11 cellular contexts compared by ENCODE assay signal in the genomic region with DNA sequence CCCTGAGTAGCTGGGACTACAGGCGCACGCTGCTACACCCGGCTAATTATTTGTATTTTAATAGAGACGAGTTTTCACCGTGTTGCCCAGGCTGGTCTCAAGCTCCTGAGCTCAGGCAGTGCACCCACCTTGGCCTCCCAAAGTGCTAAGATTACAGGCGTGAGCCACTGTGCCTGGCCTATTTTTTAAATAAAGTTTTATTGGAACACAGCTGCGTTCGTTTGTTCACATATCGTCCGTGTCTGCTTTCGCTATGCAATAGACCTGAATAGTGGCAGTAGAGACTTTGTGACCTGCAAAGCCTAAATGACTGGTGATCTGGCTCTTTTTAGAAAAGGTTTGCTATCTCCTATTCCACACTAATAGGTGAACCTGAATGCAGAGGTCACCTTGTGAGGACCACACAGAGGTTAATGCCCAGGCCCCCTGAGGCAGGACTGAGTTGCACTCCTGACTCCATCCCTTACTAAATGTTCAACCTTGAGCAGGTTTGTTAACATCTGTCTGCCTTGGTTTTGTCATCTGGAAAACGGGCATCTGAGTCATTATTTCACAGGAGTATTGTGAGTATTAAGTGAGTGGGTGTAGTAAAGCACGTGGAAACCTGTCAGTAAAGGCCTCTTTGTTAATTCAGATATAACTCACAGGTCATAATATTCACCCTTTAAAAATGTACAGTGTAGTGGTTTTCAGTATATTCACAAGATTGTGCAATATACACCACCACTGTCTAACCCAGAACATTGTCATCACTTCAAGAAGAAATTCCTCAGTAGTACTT.
DNase-seq lines count a peak whose midpoint lies in the region; FAIRE-seq and TF ChIP-seq lines count a peak whose summit lies in the region.
"Had no signal": no experiment of that assay in that cellular context is flagged by ENCODE, and none has a peak within 500 bp of the region (broad histone marks: within the 10 kb centered on the region; RNA-seq: fewer than 3 reads in every experiment).

No MANE protein-coding gene starts in this region.

- H3K4ac ChIP-seq in H9 (ENCODE audit: low read depth, low read length) = no peak overlapping the region

- no peak overlapping the region for H3K18ac ChIP-seq in H9 (ENCODE audit: insufficient read length, low read depth, low read length)

- H3K9me3 Mint-ChIP-seq in H9 = peaks cover 0 to 6% of the 10 kb centered on the region in 2 experiments; a peak in 2 of 5 replicates

- H3K27ac ChIP-seq in AG04450 (ENCODE audit: low read depth, low read length) (no peak overlapping the region), H9 (ENCODE audit: insufficient read length, low read depth, low read length) (no peak overlapping the region), keratinocyte (ENCODE audit: control insufficient read depth, insufficient read depth, low read length) (peak overlapping the region; percentile 12)

- no peak overlapping the region for H3T11ph ChIP-seq in H9 (ENCODE audit: low read length)

- POLR2A ChIA-PET in AG04450 (lab: Yijun Ruan, JAX) = no interaction called here

- no peak overlapping the region for H3K27ac Mint-ChIP-seq in H9

- peaks cover 2% of the 10 kb centered on the region for H3K9me1 ChIP-seq in keratinocyte (ENCODE audit: control insufficient read depth, extremely low read depth, insufficient read depth, low read length)

- H3K56ac ChIP-seq in H9 (ENCODE audit: insufficient read length, low read depth, low read length) = no peak overlapping the region

- no peak overlapping the region for H2BK5ac ChIP-seq in H9 (ENCODE audit: insufficient read length, low read length)

- no peak overlapping the region for H3K4me3 Mint-ChIP-seq in H9
- H3K4me3 Mint-ChIP-seq: effector memory CD8-positive, alpha-beta T cell had no signal

- no peak overlapping the region for H3K14ac ChIP-seq in H9 (ENCODE audit: insufficient read depth, low read length)

- no peaks in the 10 kb centered on the region for H3K4me1 ChIP-seq in H9 (ENCODE audit: insufficient read depth, low read length)
- H3K4me1 ChIP-seq in keratinocyte (ENCODE audit: control insufficient read depth, extremely low read depth, insufficient read depth, low read length) = peaks cover 52% of the 10 kb centered on the region

- no peaks in the 10 kb centered on the region for H4K20me1 ChIP-seq in H9 (ENCODE audit: control insufficient read depth, insufficient read depth, insufficient read length)
- H4K20me1 ChIP-seq in keratinocyte (ENCODE audit: control insufficient read depth, extremely low read depth, insufficient read depth, low read length) = no peaks in the 10 kb centered on the region

- no peak overlapping the region for H2BK12ac ChIP-seq in H9 (ENCODE audit: insufficient read length, low read depth, low read length)

- no peaks in the 10 kb centered on the region for H3K27me3 ChIP-seq in AG04450 (ENCODE audit: control insufficient read depth, insufficient read depth, low read length)
- H3K27me3 ChIP-seq in H9 (ENCODE audit: insufficient read depth, low read length) = no peaks in the 10 kb centered on the region
- H3K27me3 ChIP-seq in keratinocyte (ENCODE audit: control insufficient read depth, extremely low read depth, insufficient read depth, low read length) = no peaks in the 10 kb centered on the region

- DNase-seq in AG04450 (ENCODE audit: low read depth, low spot score) (peak; percentile 70), H9 (peak; percentile 22), astrocyte of the cerebellum (ENCODE audit: low read depth) (peak; percentile 20), keratinocyte (ENCODE audit: low read depth, low spot score) (peak; percentile 82), GM19240 (ENCODE audit: insufficient read length, low spot score) (no peak), iPS-NIHi11 (ENCODE audit: low spot score) (no peak), NAMALWA (ENCODE audit: low spot score) (no peak), DMS 273 (lab: John Stamatoyannopoulos, UW; ENCODE audit: unreplicated experiment) (no peak)
- DNase-seq: effector memory CD8-positive, alpha-beta T cell; left ventricle myocardium superior; retina had no signal

- no peak overlapping the region for H4K91ac ChIP-seq in H9 (ENCODE audit: insufficient read length, low read depth, low read length)

- dilution Hi-C loops in keratinocyte (cut with MboI; ENCODE audit: extremely low pct_ligation_motif_present, low sequenced_read_pairs) = no loop called here

- FAIRE-seq in keratinocyte (lab: Jason Lieb, UNC) = peak; percentile 68

- H2BK120ac ChIP-seq in H9 (ENCODE audit: low read depth, low read length, poor library complexity, severe bottlenecking) = no peak overlapping the region

- H2BK15ac ChIP-seq in H9 (ENCODE audit: low read depth, low read length) = no peak overlapping the region

- no peak overlapping the region for H2AK5ac ChIP-seq in H9 (ENCODE audit: insufficient read length, low read length)

- H3K36me3 ChIP-seq in keratinocyte (ENCODE audit: control insufficient read depth in 2 of 2, extremely low read depth in 1 of 2, insufficient read depth in 2 of 2, low read length in 2 of 2) = no peaks in the 10 kb centered on the region

- H3K27me3 Mint-ChIP-seq in H9 (ENCODE audit: low read depth) = no peaks in the 10 kb centered on the region
- H3K27me3 Mint-ChIP-seq: effector memory CD8-positive, alpha-beta T cell had no signal

- no peak overlapping the region for H3K4me3 ChIP-seq in AG04450 (ENCODE audit: low read depth, low read length)
- H3K4me3 ChIP-seq in astrocyte of the cerebellum (ENCODE audit: low read depth, low read length) = no peak overlapping the region
- H3K4me3 ChIP-seq in keratinocyte (ENCODE audit: control insufficient read depth in 2 of 3, extremely low read depth in 1 of 3, insufficient read depth in 2 of 3, low read depth in 1 of 3, low read length in 3 of 3) = no peak overlapping the region

- H2AFZ ChIP-seq in H9 (ENCODE audit: low read length) (no peak overlapping the region), keratinocyte (ENCODE audit: control insufficient read depth, low read length) (no peak overlapping the region)

- H3K79me2 ChIP-seq in H9 (ENCODE audit: insufficient read depth, low read length) = no peaks in the 10 kb centered on the region
- H3K79me2 ChIP-seq in keratinocyte (ENCODE audit: control insufficient read depth, insufficient read depth, low read length) = no peaks in the 10 kb centered on the region

- no peak overlapping the region for H4K8ac ChIP-seq in H9 (replicated peaks; ENCODE audit: insufficient read length, low read depth, low read length)

- H3K79me1 ChIP-seq in H9 (ENCODE audit: insufficient read depth, low read depth, low read length, poor library complexity, severe bottlenecking) = no peaks in the 10 kb centered on the region

- H3K23ac ChIP-seq in H9 (ENCODE audit: insufficient read length, low read depth, low read length) = no peak overlapping the region

- H3K9ac ChIP-seq in H9 (ENCODE audit: extremely low read depth, insufficient read length, low read length) = no peak overlapping the region
- no peak overlapping the region for H3K9ac ChIP-seq in keratinocyte (ENCODE audit: control insufficient read depth, extremely low read depth, insufficient read depth, low read length)

- H3K23me2 ChIP-seq in H9 (ENCODE audit: insufficient read length, low read depth, low read length, poor library complexity, severe bottlenecking) = no peaks in the 10 kb centered on the region

- CTCF ChIA-PET in AG04450 (lab: Charles Lee) = no interaction called here

- H3K9me3 ChIP-seq in AG04450 (ENCODE audit: control insufficient read depth, insufficient read depth, low read length) = peaks cover 3% of the 10 kb centered on the region; the same call in 1 of the 2 replicates
- H3K9me3 ChIP-seq in H9 (ENCODE audit: control insufficient read depth, low read depth, low read length) = no peaks in the 10 kb centered on the region
- peaks cover 9% of the 10 kb centered on the region for H3K9me3 ChIP-seq in keratinocyte (ENCODE audit: control insufficient read depth, low read depth, low read length)

- no peak for TF ChIP-seq CTCF in AG04450 (IDR thresholded peaks at IDR 0.05; ENCODE audit: low read depth, low read length)
- no peak for TF ChIP-seq CTCF in H9 (conservative IDR thresholded peaks at IDR 0.05)
- no peak for TF ChIP-seq CTCF in astrocyte of the cerebellum (IDR thresholded peaks at IDR 0.05; ENCODE audit: low read depth, low read length, missing control alignments)
- no peak for TF ChIP-seq CTCF in keratinocyte (optimal IDR thresholded peaks at IDR 0.05 in 1 of 3, IDR thresholded peaks at IDR 0.05 in 1 of 3, conservative IDR thresholded peaks at IDR 0.05 in 1 of 3; ENCODE audit: extremely low read depth in 1 of 3, insufficient read depth in 2 of 3, low read length in 3 of 3)

- H3K36me3 Mint-ChIP-seq in H9 (ENCODE audit: insufficient read depth in 1 of 3, low read depth in 3 of 3) = peaks cover 0 to 9% (median 2%) of the 10 kb centered on the region in 3 experiments; a peak in 3 of 7 replicates

- H2BK20ac ChIP-seq in H9 (ENCODE audit: low read depth, low read length, poor library complexity, severe bottlenecking) = no peak overlapping the region

- no peak overlapping the region for H3K4me2 ChIP-seq in H9 (ENCODE audit: insufficient read depth, insufficient read length, low read length)
- peak overlapping the region; percentile 93 for H3K4me2 ChIP-seq in keratinocyte (ENCODE audit: control insufficient read depth, extremely low read depth, insufficient read depth, low read depth, low read length)

- H3K4me1 Mint-ChIP-seq in H9 = peaks cover 13 to 16% of the 10 kb centered on the region in 2 experiments

- no peak overlapping the region for H4K5ac ChIP-seq in H9 (ENCODE audit: insufficient read length, low read depth, low read length)

- WGBS in H9 (ENCODE audit: extremely low coverage, insufficient read length, low lambda C conversion rate) = no CpG with 5 or more reads among the region's 13 CpGs

- in situ Hi-C loops in astrocyte of the cerebellum (cut with HindIII; ENCODE audit: low sequenced_read_pairs) = no loop called here

Comparison
In these comparisons a context has a peak if more than half of its experiments do, and no peak if none do; other contexts are left out.
1. DNase-seq: peak in AG04450 (single experiment), H9 (single experiment), astrocyte of the cerebellum (single experiment) and keratinocyte (single experiment); none in GM19240 (single experiment), iPS-NIHi11 (single experiment), NAMALWA (single experiment) and DMS 273 (single experiment).